ENCODE assay signal across 12 cellular contexts in the genomic region with DNA sequence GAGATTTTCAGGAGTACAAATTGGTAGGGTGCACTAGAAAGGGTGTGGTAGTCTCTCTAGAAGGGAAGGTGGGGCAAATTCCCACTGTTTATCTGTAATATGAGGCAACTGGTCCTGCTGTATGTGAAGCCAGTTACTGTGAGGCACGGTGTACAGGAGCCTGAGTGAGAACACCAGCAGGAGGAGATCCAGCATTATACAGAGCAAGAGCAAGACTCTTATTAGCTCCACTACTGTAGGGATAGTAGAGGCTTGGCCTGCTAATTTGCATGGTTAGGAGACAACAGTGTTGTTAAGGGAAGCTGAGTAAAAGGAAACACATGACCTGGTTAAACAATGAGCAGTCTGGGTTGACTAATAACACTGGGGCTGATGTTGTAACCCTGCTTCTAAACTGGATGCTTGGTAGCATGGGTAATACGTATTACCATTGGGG.
DNase-seq lines count a peak whose midpoint lies in the region; ATAC-seq, FAIRE-seq and TF ChIP-seq lines count a peak whose summit lies in the region.
"Had no signal": no experiment of that assay in that cellular context is flagged by ENCODE, and none has a peak within 500 bp of the region (broad histone marks: within the 10 kb centered on the region; RNA-seq: fewer than 3 reads in every experiment).

No MANE protein-coding gene starts in this region.

- CTCF ChIA-PET in K562 (lab: Yijun Ruan, JAX; ENCODE audit: low intra/inter-chr PET ratio) = no interaction called here
- CTCF ChIA-PET in PC-9 (lab: Charles Lee) = no interaction called here

- H3K4me3 ChIP-seq in K562 (no peak overlapping the region), left lung (no peak overlapping the region), uterus (no peak overlapping the region), PC-9 (no peak overlapping the region)

- DNase-seq in AG08395 (ENCODE audit: low spot score) (peak; percentile 5), K562 (ENCODE audit: extremely low read depth in 1 of 4, low spot score in 3 of 4) (peak in 1 of 4 experiments; percentile 20), left lung (no peak), uterus (no peak), PC-9 (no peak)
- DNase-seq: activated CD4-positive, alpha-beta T cell treated with anti-CD3 and anti-CD28 coated beads for 48 hours; NCI-H1694; RPMI8226; stimulated activated CD4-positive, alpha-beta T cell treated with anti-CD3 and anti-CD28 coated beads, Interleukin-12 subunit alpha, Interleukin-12 subunit beta, amount 100 ng/mL, for 4 hours had no signal

- no peaks in the 10 kb centered on the region for H3K9me2 ChIP-seq in PC-9 (ENCODE audit: insufficient read depth)

- TF ChIP-seq CTCF in K562 (IDR thresholded peaks at IDR 0.05 in 2 of 3, conservative IDR thresholded peaks at IDR 0.05 in 1 of 3; ENCODE audit: insufficient read depth in 2 of 3, low read depth in 1 of 3, low read length in 3 of 3) (no peak), left lung (IDR thresholded peaks at IDR 0.05) (no peak), uterus (IDR thresholded peaks at IDR 0.05) (no peak), PC-9 (conservative IDR thresholded peaks at IDR 0.05) (no peak)

- no peaks in the 10 kb centered on the region for H3K27me3 ChIP-seq in K562 (ENCODE audit: control insufficient read depth in 2 of 2, insufficient read depth in 2 of 2, low read length in 2 of 2)
- no peaks in the 10 kb centered on the region for H3K27me3 ChIP-seq in left lung
- H3K27me3 ChIP-seq in uterus = no peaks in the 10 kb centered on the region
- H3K27me3 ChIP-seq in PC-9 (ENCODE audit: insufficient read depth, low read depth) = no peaks in the 10 kb centered on the region

- H3K4me1 ChIP-seq in K562 (replicated peaks in 1 of 2; ENCODE audit: control insufficient read depth in 2 of 2, insufficient read depth in 2 of 2, low read length in 2 of 2) (peaks cover 0 to 4% of the 10 kb centered on the region in 2 experiments; a peak in 1 of 5 replicates), left lung (peaks cover 3 to 9% of the 10 kb centered on the region in 2 donors), uterus (no peaks in the 10 kb centered on the region), PC-9 (replicated peaks; ENCODE audit: insufficient read depth) (no peaks in the 10 kb centered on the region)

- H3K27ac ChIP-seq in K562 (ENCODE audit: extremely low read depth, low read depth, low read length) (no peak overlapping the region), left lung (peak overlapping the region in 1 of 2 donors; percentile 90), uterus (no peak overlapping the region), PC-9 (no peak overlapping the region)

- no peaks in the 10 kb centered on the region for H3K9me1 ChIP-seq in K562 (ENCODE audit: control insufficient read depth, insufficient read depth, low read length)

- H4K20me1 ChIP-seq in K562 (replicated peaks; ENCODE audit: control insufficient read depth, insufficient read depth, low read length) (no peaks in the 10 kb centered on the region), PC-9 (ENCODE audit: insufficient read depth) (no peaks in the 10 kb centered on the region)

- no peak overlapping the region for H3K9ac ChIP-seq in K562 (ENCODE audit: insufficient read depth in 1 of 2, low read depth in 2 of 2, low read length in 2 of 2)

- H3K36me3 ChIP-seq in K562 (ENCODE audit: control insufficient read depth, insufficient read depth, low read length) = no peaks in the 10 kb centered on the region
- peaks cover 0 to 49% of the 10 kb centered on the region in 2 donors for H3K36me3 ChIP-seq in left lung
- H3K36me3 ChIP-seq in uterus = no peaks in the 10 kb centered on the region
- no peaks in the 10 kb centered on the region for H3K36me3 ChIP-seq in PC-9 (ENCODE audit: low read depth)

- POLR2A ChIA-PET in K562 (lab: Yijun Ruan, JAX) = interaction anchor here (0.6 to 1.0 kb wide), 3 partner anchors 10 to 23 kb away, joined by 3 read pairs; no protein-coding TSS in a partner anchor
- POLR2A ChIA-PET in PC-9 (lab: Charles Lee; ENCODE audit: unreplicated experiment) = no interaction called here

- peak; percentile 82 for ATAC-seq in HG02943 (IDR thresholded peaks at IDR 0.05; ENCODE audit: low read depth, unreplicated experiment)
- peak; percentile 72 for ATAC-seq in K562
- ATAC-seq in left lung = peak; percentile 74
- no peak for ATAC-seq in GM21723 (IDR thresholded peaks at IDR 0.05; ENCODE audit: unreplicated experiment)
- ATAC-seq in HG03565 (IDR thresholded peaks at IDR 0.05; ENCODE audit: unreplicated experiment) = no peak

- TF ChIP-seq RAD21 in K562 (CRISPR knock-in tag; conservative IDR thresholded peaks at IDR 0.05 in 1 of 2, IDR thresholded peaks at IDR 0.05 in 1 of 2) = no peak

- H3K4me2 ChIP-seq in K562 (ENCODE audit: insufficient read depth, low read length) (no peak overlapping the region), PC-9 (no peak overlapping the region)

- no peak for TF ChIP-seq POLR2A in K562 (conservative IDR thresholded peaks at IDR 0.05)
- no peak for TF ChIP-seq POLR2A in uterus (IDR thresholded peaks at IDR 0.05)

- H2AFZ ChIP-seq in K562 (ENCODE audit: low read depth, low read length) = no peak overlapping the region
- no peak overlapping the region for H2AFZ ChIP-seq in PC-9

- no peak for TF ChIP-seq EP300 in K562 (IDR thresholded peaks at IDR 0.05; ENCODE audit: low read length)

- H3K9me3 ChIP-seq in K562 (replicated peaks; ENCODE audit: control insufficient read depth, insufficient read depth, low read depth, low read length) (no peaks in the 10 kb centered on the region), left lung (peaks cover 0 to 7% of the 10 kb centered on the region in 2 donors), uterus (peaks cover 0 to 2% of the 10 kb centered on the region in 2 donors), PC-9 (ENCODE audit: insufficient read depth, low read depth) (no peaks in the 10 kb centered on the region)

- BruUV-seq in K562 (replicated peaks; lab: Mats Ljungman, UMichigan) (no TSS peak), PC-9 (replicated peaks; lab: Mats Ljungman, UMichigan) (no TSS peak)

- intact Hi-C loops in K562 (cut with micrococcal nuclease) = no loop called here
- intact Hi-C loops in left lung (cut with DNase I) = no loop called here
- intact Hi-C loops in uterus (cut with DNase I; ENCODE audit: low total_unique reads) = no loop called here
- intact Hi-C loops in PC-9 (cut with micrococcal nuclease; ENCODE audit: unreplicated experiment) = no loop called here

- in situ Hi-C loops in K562 (cut with MboI) = no loop called here

- no peak for FAIRE-seq in K562 (lab: Jason Lieb, UNC)

- WGBS in K562 (ENCODE audit: insufficient coverage, low coverage, missing lambda C conversion rate) = 53% methylated on average over 2 of the region's 2 CpGs

- H3F3A ChIP-seq in PC-9 (ENCODE audit: insufficient read depth, low read depth) = no peaks in the 10 kb centered on the region

- H3K79me2 ChIP-seq in K562 (ENCODE audit: control insufficient read depth, insufficient read depth, low read length) = no peaks in the 10 kb centered on the region
- no peaks in the 10 kb centered on the region for H3K79me2 ChIP-seq in PC-9 (ENCODE audit: low read depth)

TF ChIP-seq in K562, 482 proteins besides CTCF, POLR2A, EP300 and RAD21 (continues in another document):
- TF ChIP-seq ZNF3 (CRISPR knock-in tag; IDR thresholded peaks at IDR 0.05) (no peak), ZNF140 (CRISPR knock-in tag; IDR thresholded peaks at IDR 0.05) (no peak), POLR3A (IDR thresholded peaks at IDR 0.05; ENCODE audit: borderline replicate concordance, extremely low read depth, insufficient read depth, insufficient read length) (no peak), TRIM24 (IDR thresholded peaks at IDR 0.05) (no peak)
- TF ChIP-seq, protein P1, sequence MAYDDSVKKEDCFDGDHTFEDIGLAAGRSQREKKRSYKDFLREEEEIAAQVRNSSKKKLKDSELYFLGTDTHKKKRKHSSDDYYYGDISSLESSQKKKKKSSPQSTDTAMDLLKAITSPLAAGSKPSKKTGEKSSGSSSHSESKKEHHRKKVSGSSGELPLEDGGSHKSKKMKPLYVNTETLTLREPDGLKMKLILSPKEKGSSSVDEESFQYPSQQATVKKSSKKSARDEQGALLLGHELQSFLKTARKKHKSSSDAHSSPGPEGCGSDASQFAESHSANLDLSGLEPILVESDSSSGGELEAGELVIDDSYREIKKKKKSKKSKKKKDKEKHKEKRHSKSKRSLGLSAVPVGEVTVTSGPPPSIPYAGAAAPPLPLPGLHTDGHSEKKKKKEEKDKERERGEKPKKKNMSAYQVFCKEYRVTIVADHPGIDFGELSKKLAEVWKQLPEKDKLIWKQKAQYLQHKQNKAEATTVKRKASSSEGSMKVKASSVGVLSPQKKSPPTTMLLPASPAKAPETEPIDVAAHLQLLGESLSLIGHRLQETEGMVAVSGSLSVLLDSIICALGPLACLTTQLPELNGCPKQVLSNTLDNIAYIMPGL (CRISPR knock-in tag; IDR thresholded peaks at IDR 0.05) = no peak
- TF ChIP-seq, protein P2, sequence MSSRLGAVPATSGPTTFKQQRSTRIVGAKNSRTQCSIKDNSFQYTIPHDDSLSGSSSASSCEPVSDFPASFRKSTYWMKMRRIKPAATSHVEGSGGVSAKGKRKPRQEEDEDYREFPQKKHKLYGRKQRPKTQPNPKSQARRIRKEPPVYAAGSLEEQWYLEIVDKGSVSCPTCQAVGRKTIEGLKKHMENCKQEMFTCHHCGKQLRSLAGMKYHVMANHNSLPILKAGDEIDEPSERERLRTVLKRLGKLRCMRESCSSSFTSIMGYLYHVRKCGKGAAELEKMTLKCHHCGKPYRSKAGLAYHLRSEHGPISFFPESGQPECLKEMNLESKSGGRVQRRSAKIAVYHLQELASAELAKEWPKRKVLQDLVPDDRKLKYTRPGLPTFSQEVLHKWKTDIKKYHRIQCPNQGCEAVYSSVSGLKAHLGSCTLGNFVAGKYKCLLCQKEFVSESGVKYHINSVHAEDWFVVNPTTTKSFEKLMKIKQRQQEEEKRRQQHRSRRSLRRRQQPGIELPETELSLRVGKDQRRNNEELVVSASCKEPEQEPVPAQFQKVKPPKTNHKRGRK (tag; IDR thresholded peaks at IDR 0.05) = no peak
- TF ChIP-seq, protein P3, sequence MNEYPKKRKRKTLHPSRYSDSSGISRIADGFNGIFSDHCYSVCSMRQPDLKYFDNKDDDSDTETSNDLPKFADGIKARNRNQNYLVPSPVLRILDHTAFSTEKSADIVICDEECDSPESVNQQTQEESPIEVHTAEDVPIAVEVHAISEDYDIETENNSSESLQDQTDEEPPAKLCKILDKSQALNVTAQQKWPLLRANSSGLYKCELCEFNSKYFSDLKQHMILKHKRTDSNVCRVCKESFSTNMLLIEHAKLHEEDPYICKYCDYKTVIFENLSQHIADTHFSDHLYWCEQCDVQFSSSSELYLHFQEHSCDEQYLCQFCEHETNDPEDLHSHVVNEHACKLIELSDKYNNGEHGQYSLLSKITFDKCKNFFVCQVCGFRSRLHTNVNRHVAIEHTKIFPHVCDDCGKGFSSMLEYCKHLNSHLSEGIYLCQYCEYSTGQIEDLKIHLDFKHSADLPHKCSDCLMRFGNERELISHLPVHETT (CRISPR knock-in tag; conservative IDR thresholded peaks at IDR 0.05 in 1 of 2, IDR thresholded peaks at IDR 0.05 in 1 of 2) = no peak

Comparison
In these comparisons a context has a peak if more than half of its experiments do, and no peak if none do; other contexts are left out.
1. ATAC-seq: peak in HG02943 (single experiment), K562 (single experiment) and left lung (single experiment); none in GM21723 (single experiment) and HG03565 (single experiment).